In the genomic region with DNA sequence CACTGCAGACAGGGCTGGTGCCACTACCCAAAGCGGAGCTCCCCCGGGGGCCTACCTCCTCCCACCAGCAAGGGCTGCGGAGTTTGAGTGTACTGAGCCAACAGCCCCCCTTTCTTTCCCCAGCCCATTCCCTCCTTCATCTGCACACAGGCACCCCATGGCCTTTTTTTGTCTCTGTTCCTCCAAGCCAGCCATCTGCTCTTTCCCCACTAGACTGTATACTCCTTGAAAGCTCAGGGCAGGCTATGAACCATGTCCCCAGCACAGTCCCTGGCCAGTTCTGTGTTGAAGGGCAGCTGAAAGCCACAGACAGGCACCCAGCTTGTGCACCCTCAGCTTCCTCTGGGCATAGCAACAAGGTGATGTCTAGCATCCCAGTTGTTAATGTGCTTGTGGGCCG, we compare ENCODE assay signal across 15 cellular contexts.
DNase-seq lines count a peak whose midpoint lies in the region; ATAC-seq and TF ChIP-seq lines count a peak whose summit lies in the region.
"Had no signal": no experiment of that assay in that cellular context is flagged by ENCODE, and none has a peak within 500 bp of the region (broad histone marks: within the 10 kb centered on the region; RNA-seq: fewer than 3 reads in every experiment).

No MANE protein-coding gene starts in this region.

- peak overlapping the region; percentile 25 for H3K27ac Mint-ChIP-seq in activated T-helper 17 cell treated with anti-CD3 and anti-CD28 coated beads, Interleukin-2, amount 50 U/mL, for 72 hours
- H3K27ac Mint-ChIP-seq in neural crest cell (ENCODE audit: unreplicated experiment) = peak overlapping the region; percentile 83

- no peaks in the 10 kb centered on the region for H3K9me3 Mint-ChIP-seq in activated T-helper 17 cell treated with anti-CD3 and anti-CD28 coated beads, Interleukin-2, amount 50 U/mL, for 72 hours
- no peaks in the 10 kb centered on the region for H3K9me3 Mint-ChIP-seq in neural crest cell

- H3K27me3 Mint-ChIP-seq in activated T-helper 17 cell treated with anti-CD3 and anti-CD28 coated beads, Interleukin-2, amount 50 U/mL, for 72 hours = no peaks in the 10 kb centered on the region
- H3K27me3 Mint-ChIP-seq in neural crest cell (ENCODE audit: low read depth) = no peaks in the 10 kb centered on the region

- intact Hi-C loops in Right ventricle myocardium superior (cut with DNase I) = no loop called here

- TF ChIP-seq CTCF in right atrium auricular region (IDR thresholded peaks at IDR 0.05) (no peak), neural crest cell (conservative IDR thresholded peaks at IDR 0.05) (no peak)

- H3K4me3 ChIP-seq in right atrium auricular region (no peak overlapping the region), H7 (ENCODE audit: insufficient read depth, low read depth, low read length) (no peak overlapping the region)
- H3K4me3 ChIP-seq: SJSA1 had no signal

- H3K27me3 ChIP-seq in right atrium auricular region (no peaks in the 10 kb centered on the region), H7 (ENCODE audit: control insufficient read depth, insufficient read depth, low read length) (no peaks in the 10 kb centered on the region)
- H3K27me3 ChIP-seq: SJSA1 had no signal

- no peak overlapping the region for H3K4me3 Mint-ChIP-seq in activated T-helper 17 cell treated with anti-CD3 and anti-CD28 coated beads, Interleukin-2, amount 50 U/mL, for 72 hours
- H3K4me3 Mint-ChIP-seq in neural crest cell = no peak overlapping the region

- H3K4me1 Mint-ChIP-seq in activated T-helper 17 cell treated with anti-CD3 and anti-CD28 coated beads, Interleukin-2, amount 50 U/mL, for 72 hours = peaks cover 5% of the 10 kb centered on the region
- H3K4me1 Mint-ChIP-seq in neural crest cell = peaks cover 31% of the 10 kb centered on the region

- ATAC-seq in Right ventricle myocardium superior (ENCODE audit: poor library complexity) (no peak), HG02610 (IDR thresholded peaks at IDR 0.05; ENCODE audit: unreplicated experiment) (no peak)
- no peak for ATAC-seq in activated T-helper 17 cell treated with anti-CD3 and anti-CD28 coated beads, Interleukin-2, amount 50 U/mL, for 72 hours (replicated peaks)

- no peaks in the 10 kb centered on the region for H3K9me3 ChIP-seq in right atrium auricular region
- H3K9me3 ChIP-seq: Caco-2, SJSA1 had no signal

- peak overlapping the region; percentile 79 to 83 for H3K27ac ChIP-seq in right atrium auricular region
- H3K27ac ChIP-seq: HL-60, SJSA1 had no signal

- no peaks in the 10 kb centered on the region for H3K36me3 Mint-ChIP-seq in activated T-helper 17 cell treated with anti-CD3 and anti-CD28 coated beads, Interleukin-2, amount 50 U/mL, for 72 hours (ENCODE audit: low read depth)
- H3K36me3 Mint-ChIP-seq in neural crest cell (ENCODE audit: low read depth) = no peaks in the 10 kb centered on the region

- H3K4me1 ChIP-seq in right atrium auricular region = peaks cover 0 to 77% of the 10 kb centered on the region in 2 donors

- peaks cover 37% of the 10 kb centered on the region for H3K36me3 ChIP-seq in right atrium auricular region
- no peaks in the 10 kb centered on the region; the same call in 1 of the 2 replicates for H3K36me3 ChIP-seq in H7 (replicated peaks; ENCODE audit: control insufficient read depth, insufficient read depth, low read length)

- DNase-seq in right atrium auricular region (ENCODE audit: low spot score) (no peak), Right ventricle myocardium superior (no peak), neural crest cell (ENCODE audit: low read depth, low spot score) (no peak), H7 (no peak), anterior cingulate cortex (lab: John Stamatoyannopoulos, UW) (no peak)
- DNase-seq: Caco-2, DMS153, HCEC 1CT, NCI-H187, NCI-H446, RPMI8226 had no signal
